Comparison of ENCODE assay signal across 10 cellular contexts in the genomic region with DNA sequence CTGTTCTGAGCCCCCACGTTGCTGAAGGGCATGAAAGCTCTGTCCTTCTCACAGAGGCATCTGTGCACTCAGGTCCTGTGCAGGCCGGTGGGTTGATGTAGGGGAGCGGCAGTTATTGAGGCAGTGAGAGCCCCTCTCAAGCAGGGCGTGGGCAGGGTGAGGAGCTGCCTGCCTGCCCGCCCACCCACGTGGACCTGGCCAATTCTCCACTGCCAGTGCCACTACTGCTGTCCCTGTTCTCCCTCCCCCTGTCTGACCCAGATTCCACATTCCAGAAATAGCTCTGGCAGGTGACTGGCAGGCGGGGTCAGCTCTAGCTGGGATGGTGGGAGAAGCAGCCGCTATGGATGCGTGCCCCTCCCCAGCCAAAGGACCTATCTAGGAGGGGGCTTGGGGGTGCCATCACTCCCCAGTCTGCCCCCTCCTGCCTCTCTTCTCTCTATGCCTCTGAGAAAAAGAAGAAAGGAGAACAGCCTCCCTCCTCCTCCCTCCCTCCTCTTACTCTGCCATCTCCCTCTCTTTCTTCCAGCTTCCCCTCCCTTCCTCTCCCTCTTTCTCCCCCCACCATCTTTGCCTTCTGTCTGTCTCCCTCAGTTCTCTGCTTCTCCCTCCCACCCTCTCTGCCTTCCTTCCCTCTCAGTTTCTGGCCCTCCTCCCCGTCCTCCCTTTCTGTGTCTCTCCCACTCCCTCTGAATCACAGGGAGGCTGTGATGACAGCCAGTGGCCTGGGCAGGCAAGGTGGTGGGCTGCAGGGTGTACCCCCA.
DNase-seq lines count a peak whose midpoint lies in the region; ATAC-seq, FAIRE-seq and TF ChIP-seq lines count a peak whose summit lies in the region.
"Had no signal": no experiment of that assay in that cellular context is flagged by ENCODE, and none has a peak within 500 bp of the region (broad histone marks: within the 10 kb centered on the region; RNA-seq: fewer than 3 reads in every experiment).

No MANE protein-coding gene starts in this region.

- H3K9me3 ChIP-seq in left lung (no peaks in the 10 kb centered on the region), spleen (no peaks in the 10 kb centered on the region)
- H3K9me3 ChIP-seq: vagina had no signal

- peak; percentile 96 for FAIRE-seq in HTR-8/SVneo (lab: Jason Lieb, UNC)

- DNase-seq in HTR-8/SVneo (ENCODE audit: insufficient read length, low spot score), result peak; percentile 76
- DNase-seq in cerebellar cortex (ENCODE audit: low spot score), result peak; percentile 91
- DNase-seq in left lung, result peak; percentile 55 to 75
- DNase-seq in spleen, result peak; percentile 70
- DNase-seq in NCI-H2029 treated with DMSO at 0.1 percent for 48 hours (lab: John Stamatoyannopoulos, UW), result no peak
- DNase-seq in middle frontal gyrus (ENCODE audit: extremely low spot score, low spot score), result no peak

- H3K36me3 ChIP-seq in left lung, result no peaks in the 10 kb centered on the region
- H3K36me3 ChIP-seq in spleen, result no peaks in the 10 kb centered on the region
- H3K36me3 ChIP-seq: vagina had no signal

- H3K4me1 ChIP-seq in left lung (no peaks in the 10 kb centered on the region), spleen (peaks cover 0 to 10% (median 0%) of the 10 kb centered on the region in 6 donors)

- TF ChIP-seq CTCF in left lung (IDR thresholded peaks at IDR 0.05), result no peak
- TF ChIP-seq CTCF in spleen (IDR thresholded peaks at IDR 0.05 in 8 of 11, conservative IDR thresholded peaks at IDR 0.05 in 3 of 11), result no peak

- 36 to 66% (median 49%) methylated on average over 5 to 10 of the region's 10 CpGs for WGBS in spleen, 5 donors

- intact Hi-C loops in left lung (cut with DNase I), result no loop called here
- intact Hi-C loops in spleen (cut with DNase I; ENCODE audit: low total_unique reads), result no loop called here

- TF ChIP-seq POLR2A in spleen (IDR thresholded peaks at IDR 0.05), result no peak

- ATAC-seq in left lung (peak; percentile 88), GM21528 (IDR thresholded peaks at IDR 0.05; ENCODE audit: low FRiP score, unreplicated experiment) (no peak), HG03521 (IDR thresholded peaks at IDR 0.05; ENCODE audit: unreplicated experiment) (no peak)

- no peaks in the 10 kb centered on the region for H3K27me3 ChIP-seq in left lung
- no peaks in the 10 kb centered on the region for H3K27me3 ChIP-seq in spleen (replicated peaks in 1 of 7)
- H3K27me3 ChIP-seq: vagina had no signal

- H3K4me3 ChIP-seq in left lung (no peak overlapping the region), spleen (no peak overlapping the region)
- H3K4me3 ChIP-seq: vagina had no signal

- H3K27ac ChIP-seq in left lung (no peak overlapping the region), spleen (no peak overlapping the region)
- H3K27ac ChIP-seq: epithelial cell of prostate, vagina had no signal

Comparison
In these comparisons a context has a peak if more than half of its experiments do, and no peak if none do; other contexts are left out.
1. DNase-seq: peak in HTR-8/SVneo (single experiment), cerebellar cortex (single experiment), left lung (2 of 2) and spleen (single experiment); none in NCI-H2029 treated with DMSO at 0.1 percent for 48 hours (single experiment) and middle frontal gyrus (single experiment).